17 cellular contexts compared by ENCODE assay signal in the genomic region with DNA sequence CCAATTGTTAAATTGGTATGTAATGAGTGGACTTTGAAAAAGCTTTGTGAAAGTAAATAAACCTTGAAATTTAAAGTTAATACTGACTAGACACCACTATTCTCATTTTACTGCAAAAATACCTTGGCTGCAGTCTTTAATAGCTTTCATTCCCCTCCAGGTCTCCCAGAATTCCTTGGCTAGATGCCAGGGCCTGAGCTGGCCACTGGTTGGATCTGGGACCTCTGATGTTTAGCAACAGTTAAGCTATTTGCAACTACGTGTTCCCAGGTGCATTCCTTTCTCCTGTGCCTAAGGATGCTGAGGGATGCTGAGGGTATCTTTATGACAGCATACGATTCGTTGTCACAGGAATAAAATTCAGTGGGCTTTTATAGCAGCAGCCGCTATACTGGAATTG.
DNase-seq lines count a peak whose midpoint lies in the region; ATAC-seq and TF ChIP-seq lines count a peak whose summit lies in the region.
"Had no signal": no experiment of that assay in that cellular context is flagged by ENCODE, and none has a peak within 500 bp of the region (broad histone marks: within the 10 kb centered on the region; RNA-seq: fewer than 3 reads in every experiment).

No MANE protein-coding gene starts in this region.

- no CpG with 5 or more reads among the region's 4 CpGs for WGBS in neuronal stem cell (ENCODE audit: extremely low coverage in 2 of 2, insufficient read length in 2 of 2, insufficient replicate concordance in 1 of 2), 2 donors

- H3K9me3 ChIP-seq in neuronal stem cell (replicated peaks in 1 of 2; ENCODE audit: control insufficient read depth in 2 of 2, insufficient read depth in 1 of 2, low read depth in 1 of 2, low read length in 2 of 2): no peaks in the 10 kb centered on the region
- H3K9me3 ChIP-seq: SK-N-SH had no signal

- H3K14ac ChIP-seq in neuronal stem cell (ENCODE audit: low read length): peak overlapping the region; percentile 83

- DNase-seq in Daoy (ENCODE audit: low read depth) (peak; percentile 8), NCI-H226 (peak; percentile 16), fibroblast of the aortic adventitia (ENCODE audit: low read depth) (peak; percentile 13), neuronal stem cell (ENCODE audit: low spot score) (no peak), Right ventricle myocardium inferior (ENCODE audit: missing footprints) (no peak), NCI-H774 (lab: John Stamatoyannopoulos, UW) (no peak)
- DNase-seq: AML-193, DND-41, GF-D8, GM23248, NCI-H1092 treated with DMSO at 0.1 percent for 48 hours, NCI-H187 treated with DMSO at 0.1 percent for 48 hours, NCI-H524, SK-N-SH had no signal

- H2BK15ac ChIP-seq in neuronal stem cell (ENCODE audit: low read length): no peak overlapping the region

- intact Hi-C loops in Right ventricle myocardium inferior (cut with DNase I): no loop called here

- H3K27ac ChIP-seq in neuronal stem cell (replicated peaks; ENCODE audit: low read length): no peak overlapping the region
- H3K27ac ChIP-seq: GM23248, HL-60 had no signal

- H3K4ac ChIP-seq in neuronal stem cell (ENCODE audit: low read length): no peak overlapping the region

- no peak overlapping the region for H4K8ac ChIP-seq in neuronal stem cell (ENCODE audit: low read depth, low read length)

- H3K4me2 ChIP-seq in neuronal stem cell (ENCODE audit: insufficient read depth, low read length, poor library complexity, severe bottlenecking): no peak overlapping the region
- H3K4me2 ChIP-seq: SK-N-SH had no signal

- no peaks in the 10 kb centered on the region for H3K27me3 ChIP-seq in neuronal stem cell (ENCODE audit: control insufficient read depth in 3 of 3, insufficient read depth in 3 of 3, low read depth in 1 of 3, low read length in 3 of 3)

- no peak overlapping the region for H2BK5ac ChIP-seq in neuronal stem cell (ENCODE audit: low read length)

- ATAC-seq in GM21515 (IDR thresholded peaks at IDR 0.05; ENCODE audit: unreplicated experiment): no peak
- no peak for ATAC-seq in Right ventricle myocardium inferior
- ATAC-seq: K562 had no signal

- no peak overlapping the region for H2AFZ ChIP-seq in neuronal stem cell (ENCODE audit: low read length)
- H2AFZ ChIP-seq: GM23248 had no signal

- no peak for TF ChIP-seq CTCF in fibroblast of the aortic adventitia (IDR thresholded peaks at IDR 0.05; ENCODE audit: insufficient read depth, low read length)

- no peak overlapping the region for H2BK12ac ChIP-seq in neuronal stem cell (ENCODE audit: low read length)

- H3K18ac ChIP-seq in neuronal stem cell (ENCODE audit: low read length): no peak overlapping the region

- no peak overlapping the region for H2BK120ac ChIP-seq in neuronal stem cell (ENCODE audit: low read depth, low read length)

- H3K23ac ChIP-seq in neuronal stem cell (ENCODE audit: low read depth, low read length, poor library complexity): no peak overlapping the region

- H3K36me3 ChIP-seq in neuronal stem cell (replicated peaks in 1 of 2; ENCODE audit: control insufficient read depth in 2 of 2, insufficient read depth in 2 of 2, low read length in 2 of 2): no peaks in the 10 kb centered on the region

- H3K79me1 ChIP-seq in neuronal stem cell (ENCODE audit: low read depth, low read length): no peaks in the 10 kb centered on the region

- H4K91ac ChIP-seq in neuronal stem cell (ENCODE audit: low read depth, low read length, poor library complexity): no peak overlapping the region

- H3K4me3 ChIP-seq in fibroblast of the aortic adventitia (ENCODE audit: low read depth, low read length) (no peak overlapping the region), neuronal stem cell (ENCODE audit: low read length in 2 of 2) (no peak overlapping the region)
- H3K4me3 ChIP-seq: GM23248, K562 had no signal

- no peaks in the 10 kb centered on the region for H3K4me1 ChIP-seq in neuronal stem cell (ENCODE audit: control insufficient read depth in 2 of 2, insufficient read depth in 1 of 2, low read depth in 1 of 2, low read length in 2 of 2)

- no peak overlapping the region for H2AK5ac ChIP-seq in neuronal stem cell (ENCODE audit: low read depth, low read length)

- no peak overlapping the region for H3K9ac ChIP-seq in neuronal stem cell (ENCODE audit: low read depth, low read length, poor library complexity)
- H3K9ac ChIP-seq: GM23248, SK-N-SH had no signal

Comparison
In these comparisons a context has a peak if more than half of its experiments do, and no peak if none do; other contexts are left out.
1. DNase-seq: peak in Daoy (single experiment), NCI-H226 (single experiment) and fibroblast of the aortic adventitia (single experiment); none in neuronal stem cell (single experiment), Right ventricle myocardium inferior (single experiment) and NCI-H774 (single experiment).